In genomic region chr1:15260418-15261154, GRCh38 we compare ENCODE assay signal across 10 cellular contexts. TPM values are rescaled to one million over a fixed set of nuclear protein-coding genes. Genes with fewer than 3 reads are reported as not detected.
DNase-seq lines count a peak whose midpoint lies in the region; ATAC-seq and TF ChIP-seq lines count a peak whose summit lies in the region.
"Had no signal": no experiment of that assay in that cellular context is flagged by ENCODE, and none has a peak within 500 bp of the region (broad histone marks: within the 10 kb centered on the region; RNA-seq: fewer than 3 reads in every experiment).

No MANE protein-coding gene starts in this region.

- peak; percentile 46 for ATAC-seq in left ventricle myocardium superior
- no peak for ATAC-seq in HG02970 (IDR thresholded peaks at IDR 0.05; ENCODE audit: low FRiP score, unreplicated experiment)

- intact Hi-C loops in left ventricle myocardium superior (cut with micrococcal nuclease) (no loop called here), stomach (cut with DNase I; ENCODE audit: low total_unique reads) (no loop called here)

- TF ChIP-seq POLR2A in stomach (IDR thresholded peaks at IDR 0.05) = no peak

- TF ChIP-seq CTCF in WERI-Rb-1 (IDR thresholded peaks at IDR 0.05; ENCODE audit: low read depth, low read length) (no peak), stomach (IDR thresholded peaks at IDR 0.05) (no peak)

- H3K36me3 ChIP-seq in WERI-Rb-1 = no peaks in the 10 kb centered on the region
- no peaks in the 10 kb centered on the region for H3K36me3 ChIP-seq in stomach

- peak; percentile 40 for DNase-seq in activated CD8-positive, alpha-beta memory T cell treated with anti-CD3 and anti-CD28 coated beads, Interleukin-2, amount 50 U/mL, for 48 hours
- DNase-seq in activated CD8-positive, alpha-beta memory T cell treated with anti-CD3 and anti-CD28 coated beads, Interleukin-2, amount 50 U/mL, for 4 hours = no peak
- DNase-seq in WERI-Rb-1 (peak; percentile 32), left ventricle myocardium superior (no peak), stomach (no peak), NCI-H187 (lab: John Stamatoyannopoulos, UW) (no peak)
- DNase-seq in activated CD4-positive, alpha-beta T cell treated with anti-CD3 and anti-CD28 coated beads, Interleukin-2, amount 50 U/mL, for 1 hour = no peak
- DNase-seq: naive B cell had no signal

- H3K27ac ChIP-seq in WERI-Rb-1 (no peak overlapping the region), stomach (peak overlapping the region in 4 of 5 donors; percentile 36 to 60 (median 48))
- H3K27ac ChIP-seq: KMS-11 had no signal

- H3K9me3 ChIP-seq in WERI-Rb-1 (ENCODE audit: severe bottlenecking) (peaks cover 2% of the 10 kb centered on the region), stomach (peaks cover 0 to 3% (median 0%) of the 10 kb centered on the region in 4 donors)

- H3K27me3 ChIP-seq in WERI-Rb-1 (ENCODE audit: insufficient read depth, low read depth, severe bottlenecking) = no peaks in the 10 kb centered on the region
- H3K27me3 ChIP-seq in stomach = no peaks in the 10 kb centered on the region

- H3K4me3 ChIP-seq in WERI-Rb-1 (ENCODE audit: low read depth, low read length) = no peak overlapping the region
- no peak overlapping the region for H3K4me3 ChIP-seq in stomach

- peaks cover 0 to 35% (median 24%) of the 10 kb centered on the region in 4 donors for H3K4me1 ChIP-seq in stomach

- no peak for TF ChIP-seq EP300 in stomach (IDR thresholded peaks at IDR 0.05)

- WGBS in stomach, 5 donors = 67 to 84% (median 72%) methylated on average over 12 of the region's 12 CpGs

RNA-seq across cellular contexts. Expression of gene FHAD1, which starts 13.6 kb away (rescaled TPM):
- total RNA-seq in left ventricle myocardium superior (not detected), stomach (1 to 10 TPM in 2 of 5 donors, under 1 TPM in 1, not detected in 2; 0.45 to 5.1 (median 2.9) TPM)
- polyA plus RNA-seq in stomach = 1 to 10 TPM in 2 of 3 donors, under 1 TPM in 1; 0.38 to 1.7 (median 1.1) TPM

Comparison
In these comparisons a context has a peak if more than half of its experiments do, and no peak if none do; other contexts are left out.
1. DNase-seq: peak in activated CD8-positive, alpha-beta memory T cell treated with anti-CD3 and anti-CD28 coated beads, Interleukin-2, amount 50 U/mL, for 48 hours (single experiment) and WERI-Rb-1 (single experiment); none in activated CD8-positive, alpha-beta memory T cell treated with anti-CD3 and anti-CD28 coated beads, Interleukin-2, amount 50 U/mL, for 4 hours (single experiment), left ventricle myocardium superior (single experiment), stomach (single experiment), NCI-H187 (0 of 2) and activated CD4-positive, alpha-beta T cell treated with anti-CD3 and anti-CD28 coated beads, Interleukin-2, amount 50 U/mL, for 1 hour (single experiment).